ENCODE assay signal across 24 cellular contexts in the genomic region with DNA sequence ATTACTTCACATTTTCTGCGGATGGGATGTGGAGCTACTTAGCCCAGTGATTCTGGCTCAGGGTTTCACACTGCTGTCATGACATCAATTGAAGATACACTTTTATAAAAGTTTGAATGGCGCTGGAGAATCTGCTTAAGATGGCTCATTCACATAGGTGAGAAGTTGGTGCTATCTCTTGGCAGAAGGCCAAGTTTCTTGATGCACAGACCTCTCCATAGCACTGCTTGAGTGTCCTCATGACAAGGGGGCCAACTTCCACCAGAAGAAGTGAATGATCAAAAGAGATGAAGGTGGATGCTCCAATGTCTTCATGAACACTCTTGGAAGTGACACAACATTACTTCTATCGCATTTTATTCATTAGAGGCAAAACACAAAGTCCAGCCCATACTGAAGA.
"Had no signal": no experiment of that assay in that cellular context is flagged by ENCODE, and none has a peak within 500 bp of the region (broad histone marks: within the 10 kb centered on the region; RNA-seq: fewer than 3 reads in every experiment).

No MANE protein-coding gene starts in this region.

- H3K27ac ChIP-seq: epithelial cell of prostate, esophagus squamous epithelium, gastrocnemius medialis, heart right ventricle, left lung, lower lobe of right lung had no signal

- DNase-seq: cortex of kidney; effector CD8-positive, alpha-beta T cell; effector memory CD8-positive, alpha-beta T cell; endodermal cell; esophagus squamous epithelium; foreskin melanocyte; gastrocnemius medialis; glutamatergic neuron; head of caudate nucleus; heart right ventricle; hippocampal formation; left cardiac atrium; left lung; left ventricle myocardium superior; lower lobe of right lung; mesenchymal stem cell; mucosa of descending colon; naive B cell; naive thymus-derived CD8-positive, alpha-beta T cell had no signal

- ATAC-seq: effector memory CD8-positive, alpha-beta T cell; esophagus mucosa; gastrocnemius medialis; heart right ventricle; left cardiac atrium; left lung; left ventricle myocardium superior; lower lobe of right lung; mucosa of descending colon; naive thymus-derived CD8-positive, alpha-beta T cell had no signal

- H3K36me3 ChIP-seq: esophagus squamous epithelium, gastrocnemius medialis, heart right ventricle, left lung, lower lobe of right lung had no signal

- H3K4me1 ChIP-seq: esophagus squamous epithelium, gastrocnemius medialis, heart right ventricle, left lung, lower lobe of right lung had no signal

- H3K27me3 ChIP-seq: esophagus squamous epithelium, gastrocnemius medialis, heart right ventricle, left lung had no signal

- FAIRE-seq: endometrium, islet of Langerhans, keratinocyte had no signal

- H3K9me3 ChIP-seq: esophagus squamous epithelium, gastrocnemius medialis, lower lobe of right lung, mucosa of descending colon had no signal

- H3K4me3 ChIP-seq: esophagus squamous epithelium, gastrocnemius medialis, heart right ventricle, left lung, lower lobe of right lung, mucosa of descending colon had no signal
